Comparison of ENCODE assay signal across 22 cellular contexts in genomic region chr9:1880038-1880565, GRCh38.
A peak's percentile ranks its signal among the peaks of the same experiment; 100 is the strongest.
DNase-seq lines count a peak whose midpoint lies in the region; ATAC-seq lines count a peak whose summit lies in the region.
"Had no signal": no experiment of that assay in that cellular context is flagged by ENCODE, and none has a peak within 500 bp of the region (broad histone marks: within the 10 kb centered on the region; RNA-seq: fewer than 3 reads in every experiment).

No MANE protein-coding gene starts in this region.

- peaks cover 0 to 13% of the 10 kb centered on the region in 2 donors for H3K27me3 Mint-ChIP-seq in stimulated activated naive B cell treated with anti-CD40 and anti-IgM and Interleukin-4, amounts not matched to agents 10 μg/mL and 1 μg/mL and 100 μg/mL, for 72 hours
- H3K27me3 Mint-ChIP-seq: CD4-positive, alpha-beta T cell had no signal

- ATAC-seq in GM18870 (IDR thresholded peaks at IDR 0.05; ENCODE audit: unreplicated experiment) (peak; percentile 20), HG03432 (IDR thresholded peaks at IDR 0.05; ENCODE audit: unreplicated experiment) (peak; percentile 9), HG02798 (IDR thresholded peaks at IDR 0.05; ENCODE audit: poor library complexity, unreplicated experiment) (no peak)
- ATAC-seq in stimulated activated naive B cell treated with anti-CD40 and anti-IgM and Interleukin-4, amounts not matched to agents 10 μg/mL and 1 μg/mL and 100 μg/mL, for 72 hours (replicated peaks) = peak; percentile 52 to 58
- ATAC-seq: effector memory CD8-positive, alpha-beta T cell; pancreas; right cardiac atrium had no signal

- H3K27ac Mint-ChIP-seq in stimulated activated naive B cell treated with anti-CD40 and anti-IgM and Interleukin-4, amounts not matched to agents 10 μg/mL and 1 μg/mL and 100 μg/mL, for 72 hours = no peak overlapping the region
- H3K27ac Mint-ChIP-seq: activated T-helper 1 cell treated with anti-CD3 and anti-CD28 coated beads, Interleukin-12 subunit alpha, Interleukin-12 subunit beta, Interleukin-2, Interleukin-4 antibody, amounts not matched to agents 30 ng/mL and 10 ng/mL and 1 ng/mL, durations not matched to agents 14 hours and 24 hours and 36 hours; CD4-positive, alpha-beta T cell; effector memory CD8-positive, alpha-beta T cell had no signal

- DNase-seq in stimulated activated CD4-positive, alpha-beta T cell treated with anti-CD3 and anti-CD28 coated beads, Interleukin-15, amount 100 ng/mL, for 24 hours = peak; percentile 22
- no peak for DNase-seq in stimulated activated CD4-positive, alpha-beta T cell treated with anti-CD3 and anti-CD28 coated beads, Interleukin-12 subunit alpha, Interleukin-12 subunit beta, amount 100 ng/mL, for 4 hours
- DNase-seq in stimulated activated naive B cell treated with anti-CD40 and anti-IgM and Interleukin-4, amounts not matched to agents 10 μg/mL and 1 μg/mL and 100 μg/mL, for 72 hours = peak; percentile 63
- DNase-seq in OCI-M1 (lab: John Stamatoyannopoulos, UW) = no peak
- DNase-seq in NCI-H2029 (lab: John Stamatoyannopoulos, UW) = no peak
- DNase-seq: brain microvascular endothelial cell; CD4-positive, alpha-beta T cell; effector memory CD8-positive, alpha-beta T cell; GOT3; Karpas-422; kidney; NCI-H187; NCI-H2227 treated with DMSO at 0.1 percent for 48 hours; pancreas; PC-9; right cardiac atrium; SIG-M5; tibial artery had no signal

- H3K4me3 Mint-ChIP-seq in stimulated activated naive B cell treated with anti-CD40 and anti-IgM and Interleukin-4, amounts not matched to agents 10 μg/mL and 1 μg/mL and 100 μg/mL, for 72 hours = no peak overlapping the region
- H3K4me3 Mint-ChIP-seq: activated T-helper 1 cell treated with anti-CD3 and anti-CD28 coated beads, Interleukin-12 subunit alpha, Interleukin-12 subunit beta, Interleukin-2, Interleukin-4 antibody, amounts not matched to agents 30 ng/mL and 10 ng/mL and 1 ng/mL, durations not matched to agents 14 hours and 24 hours and 36 hours; CD4-positive, alpha-beta T cell; effector memory CD8-positive, alpha-beta T cell had no signal

- H3K4me1 Mint-ChIP-seq in stimulated activated naive B cell treated with anti-CD40 and anti-IgM and Interleukin-4, amounts not matched to agents 10 μg/mL and 1 μg/mL and 100 μg/mL, for 72 hours = peaks cover 17 to 25% of the 10 kb centered on the region in 2 donors

- peaks cover 0 to 3% of the 10 kb centered on the region in 2 donors for H3K36me3 Mint-ChIP-seq in stimulated activated naive B cell treated with anti-CD40 and anti-IgM and Interleukin-4, amounts not matched to agents 10 μg/mL and 1 μg/mL and 100 μg/mL, for 72 hours

- peaks cover 2 to 6% of the 10 kb centered on the region in 2 donors for H3K9me3 Mint-ChIP-seq in stimulated activated naive B cell treated with anti-CD40 and anti-IgM and Interleukin-4, amounts not matched to agents 10 μg/mL and 1 μg/mL and 100 μg/mL, for 72 hours
- H3K9me3 Mint-ChIP-seq: activated T-helper 1 cell treated with anti-CD3 and anti-CD28 coated beads, Interleukin-12 subunit alpha, Interleukin-12 subunit beta, Interleukin-2, Interleukin-4 antibody, amounts not matched to agents 30 ng/mL and 10 ng/mL and 1 ng/mL, durations not matched to agents 14 hours and 24 hours and 36 hours; CD4-positive, alpha-beta T cell; effector memory CD8-positive, alpha-beta T cell had no signal

Comparison
In these comparisons a context has a peak if more than half of its experiments do, and no peak if none do; other contexts are left out.
1. DNase-seq: peak in stimulated activated CD4-positive, alpha-beta T cell treated with anti-CD3 and anti-CD28 coated beads, Interleukin-15, amount 100 ng/mL, for 24 hours (single experiment) and stimulated activated naive B cell treated with anti-CD40 and anti-IgM and Interleukin-4, amounts not matched to agents 10 μg/mL and 1 μg/mL and 100 μg/mL, for 72 hours (single experiment); none in stimulated activated CD4-positive, alpha-beta T cell treated with anti-CD3 and anti-CD28 coated beads, Interleukin-12 subunit alpha, Interleukin-12 subunit beta, amount 100 ng/mL, for 4 hours (single experiment), OCI-M1 (single experiment) and NCI-H2029 (single experiment).